13 cellular contexts compared by ENCODE assay signal in the genomic region with DNA sequence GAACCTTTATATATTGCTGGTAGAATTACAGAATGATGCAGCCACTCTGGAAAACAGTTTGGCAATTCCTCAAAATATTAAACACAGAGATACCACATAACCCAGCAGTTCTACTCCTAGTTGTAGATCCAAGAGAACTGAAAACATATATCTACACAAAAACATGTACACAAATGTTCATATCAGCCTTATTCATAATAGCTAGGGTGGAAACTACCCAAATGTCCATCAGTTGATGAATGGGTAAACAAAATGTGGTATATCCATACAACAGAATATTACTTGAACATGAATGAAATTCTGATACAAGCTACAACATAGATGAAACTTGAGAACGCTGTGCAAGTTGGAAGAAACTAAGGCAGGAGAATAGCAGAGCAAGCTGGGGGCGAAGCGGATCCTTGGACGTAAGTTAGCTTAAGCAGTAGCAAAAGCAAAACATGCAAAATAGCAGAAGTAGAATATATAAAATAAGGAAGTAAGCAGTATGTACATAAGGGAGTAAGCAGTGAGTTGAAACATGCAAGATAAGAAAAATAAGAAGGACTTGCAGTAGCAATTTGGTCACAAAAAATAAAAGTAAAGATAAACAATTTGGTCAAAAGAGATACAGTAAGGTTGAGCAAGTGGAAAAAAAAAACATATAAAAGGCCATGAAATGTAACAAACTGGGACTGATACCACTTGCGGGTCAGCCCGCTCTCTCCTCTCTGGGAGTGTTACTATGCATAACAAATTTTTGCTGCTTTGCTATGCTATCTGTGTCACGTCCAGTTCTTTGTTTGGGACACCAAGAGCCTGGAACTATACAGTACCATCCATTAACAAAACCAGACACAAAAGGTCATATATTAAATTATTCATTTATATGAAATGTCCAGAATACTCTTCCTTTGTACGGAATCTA. TPM values are rescaled to one million over a fixed set of nuclear protein-coding genes. Genes with fewer than 3 reads are reported as not detected.
DNase-seq lines count a peak whose midpoint lies in the region; ATAC-seq and TF ChIP-seq lines count a peak whose summit lies in the region.
"Had no signal": no experiment of that assay in that cellular context is flagged by ENCODE, and none has a peak within 500 bp of the region (broad histone marks: within the 10 kb centered on the region; RNA-seq: fewer than 3 reads in every experiment).

No MANE protein-coding gene starts in this region.

- CTCF ChIA-PET in CD8-positive, alpha-beta memory T cell (lab: Charles Lee), result interaction anchor here (1.3 kb wide), 1 partner anchor 10 kb away, joined by 6 read pairs; no protein-coding TSS in a partner anchor

- no peaks in the 10 kb centered on the region for H3K36me3 ChIP-seq in CD8-positive, alpha-beta memory T cell (ENCODE audit: insufficient read depth, low read length)
- H3K36me3 ChIP-seq in SU-DHL-6 (ENCODE audit: low read length), result no peaks in the 10 kb centered on the region
- H3K36me3 ChIP-seq: left ventricle myocardium inferior had no signal

- 74 to 88% methylated on average over 8 of the region's 8 CpGs for WGBS in lower leg skin, 2 donors

- H2AFZ ChIP-seq in SU-DHL-6 (ENCODE audit: low read depth, low read length, severe bottlenecking), result peak overlapping the region; percentile 85

- ATAC-seq in GM21367 (IDR thresholded peaks at IDR 0.05; ENCODE audit: unreplicated experiment) (peak; percentile 58), HG03378 (IDR thresholded peaks at IDR 0.05; ENCODE audit: unreplicated experiment) (peak; percentile 81)
- ATAC-seq: stimulated activated naive CD8-positive, alpha-beta T cell treated with anti-CD3 and anti-CD28 coated beads, Interleukin-15, amount 100 ng/mL, for 72 hours had no signal

- H3K27me3 ChIP-seq in CD8-positive, alpha-beta memory T cell (ENCODE audit: insufficient read depth, low read length, poor library complexity, severe bottlenecking), result no peaks in the 10 kb centered on the region
- H3K27me3 ChIP-seq in SU-DHL-6 (ENCODE audit: low read length), result no peaks in the 10 kb centered on the region

- H3K4me2 ChIP-seq in SU-DHL-6 (ENCODE audit: low read depth, low read length, poor library complexity, severe bottlenecking), result peak overlapping the region; percentile 44

- no peak overlapping the region for H3K4me3 Mint-ChIP-seq in CD8-positive, alpha-beta memory T cell
- H3K4me3 Mint-ChIP-seq: stimulated activated naive CD8-positive, alpha-beta T cell treated with anti-CD3 and anti-CD28 coated beads, Interleukin-15, amount 100 ng/mL, for 72 hours had no signal

- peaks cover 0 to 2% of the 10 kb centered on the region in 2 donors for H3K27me3 Mint-ChIP-seq in CD8-positive, alpha-beta memory T cell

- H3K27ac Mint-ChIP-seq in CD8-positive, alpha-beta memory T cell, result no peak overlapping the region
- H3K27ac Mint-ChIP-seq: stimulated activated naive CD8-positive, alpha-beta T cell treated with anti-CD3 and anti-CD28 coated beads, Interleukin-15, amount 100 ng/mL, for 72 hours had no signal

- H3K27ac ChIP-seq in CD8-positive, alpha-beta memory T cell (ENCODE audit: low read depth, low read length), result peak overlapping the region; percentile 51
- 0 out of 2 replicates have a peak overlapping the region, but pooled peaks have one; percentile 11 for H3K27ac ChIP-seq in SU-DHL-6 (ENCODE audit: low read depth, low read length)
- H3K27ac ChIP-seq: left ventricle myocardium inferior, SK-N-MC had no signal

- H4K20me1 ChIP-seq in SU-DHL-6 (ENCODE audit: low read depth, low read length), result no peaks in the 10 kb centered on the region

- H3K9me3 Mint-ChIP-seq in CD8-positive, alpha-beta memory T cell, result no peaks in the 10 kb centered on the region
- H3K9me3 Mint-ChIP-seq: stimulated activated naive CD8-positive, alpha-beta T cell treated with anti-CD3 and anti-CD28 coated beads, Interleukin-15, amount 100 ng/mL, for 72 hours had no signal

- no peak overlapping the region for H3K9ac ChIP-seq in SU-DHL-6 (ENCODE audit: low read length)

- POLR2A ChIA-PET in CD8-positive, alpha-beta memory T cell (lab: Charles Lee), result no interaction called here

- intact Hi-C loops in lower leg skin (cut with DNase I; ENCODE audit: low total_unique reads), result no loop called here

- DNase-seq in CD8-positive, alpha-beta memory T cell, result no peak
- DNase-seq in UCSD-AML1 (lab: John Stamatoyannopoulos, UW; ENCODE audit: unreplicated experiment) (no peak), lower leg skin (ENCODE audit: low spot score in 2 of 2) (no peak), amygdala (lab: John Stamatoyannopoulos, UW) (no peak), A172 (ENCODE audit: low spot score) (no peak)
- DNase-seq: amniotic stem cell; left ventricle myocardium inferior; occipital lobe; stimulated activated naive CD8-positive, alpha-beta T cell treated with anti-CD3 and anti-CD28 coated beads, Interleukin-15, amount 100 ng/mL, for 72 hours had no signal

- H3K4me1 ChIP-seq in CD8-positive, alpha-beta memory T cell (ENCODE audit: insufficient read depth, low read length), result no peaks in the 10 kb centered on the region
- H3K4me1 ChIP-seq: left ventricle myocardium inferior had no signal

- no peaks in the 10 kb centered on the region for H3K36me3 Mint-ChIP-seq in CD8-positive, alpha-beta memory T cell

- H3K79me2 ChIP-seq in SU-DHL-6 (ENCODE audit: insufficient read depth, low read length), result no peaks in the 10 kb centered on the region

- no peak for TF ChIP-seq CTCF in SU-DHL-6 (IDR thresholded peaks at IDR 0.05; ENCODE audit: insufficient read depth, low read length, poor library complexity, severe bottlenecking)
- no peak for TF ChIP-seq CTCF in lower leg skin (IDR thresholded peaks at IDR 0.05)

- no peak overlapping the region for H3K4me3 ChIP-seq in CD8-positive, alpha-beta memory T cell (ENCODE audit: low read length)
- H3K4me3 ChIP-seq in SU-DHL-6 (ENCODE audit: insufficient read depth, low read length, poor library complexity, severe bottlenecking), result peak overlapping the region; percentile 16
- no peak overlapping the region for H3K4me3 ChIP-seq in lower leg skin (ENCODE audit: low read depth, poor library complexity, severe bottlenecking)
- H3K4me3 ChIP-seq: left ventricle myocardium inferior, SK-N-MC had no signal

- TF ChIP-seq POLR2A in lower leg skin (IDR thresholded peaks at IDR 0.05), result no peak

- peaks cover 8% of the 10 kb centered on the region; the same call in 1 of the 2 replicates for H3F3A ChIP-seq in SU-DHL-6 (ENCODE audit: insufficient read depth)

- no peaks in the 10 kb centered on the region for H3K4me1 Mint-ChIP-seq in CD8-positive, alpha-beta memory T cell

- no peaks in the 10 kb centered on the region for H3K9me2 ChIP-seq in SU-DHL-6 (replicated peaks; ENCODE audit: insufficient read depth, low read length)

- no peaks in the 10 kb centered on the region for H3K9me3 ChIP-seq in CD8-positive, alpha-beta memory T cell (ENCODE audit: low read length)
- H3K9me3 ChIP-seq in SU-DHL-6 (ENCODE audit: insufficient read depth, low read length), result no peaks in the 10 kb centered on the region
- H3K9me3 ChIP-seq: left ventricle myocardium inferior had no signal

RNA-seq across cellular contexts. Expression of a gene that starts 18.0 kb away (rescaled TPM):
- total RNA-seq in CD8-positive, alpha-beta memory T cell, result 10 to 100 TPM; 16.7 to 17.5 TPM
- polyA plus RNA-seq in CD8-positive, alpha-beta memory T cell, result 2.5 TPM
- 10 to 100 TPM; 19.0 to 66.0 (median 35.8) TPM for total RNA-seq in lower leg skin
- 9.3 and 18.2 TPM in 2 replicates for total RNA-seq in A172 (2014; rRNA removed; shearing (Covaris generic))

RNA-seq across cellular contexts. Expression of a gene that starts 27.9 kb away (rescaled TPM):
- 10 to 100 TPM; 69.1 to 70.4 TPM for total RNA-seq in CD8-positive, alpha-beta memory T cell
- 48.3 TPM for polyA plus RNA-seq in CD8-positive, alpha-beta memory T cell
- total RNA-seq in lower leg skin, result 10 to 100 TPM; 45.6 to 71.7 (median 48.7) TPM
- total RNA-seq in A172 (2014; rRNA removed; shearing (Covaris generic)), result 77.8 and 78.1 TPM in 2 replicates

RNA-seq across cellular contexts. Expression of a gene that starts 38.9 kb away (rescaled TPM):
- 10 to 100 TPM; 58.6 to 59.5 TPM for total RNA-seq in CD8-positive, alpha-beta memory T cell
- polyA plus RNA-seq in CD8-positive, alpha-beta memory T cell, result 38.3 TPM
- total RNA-seq in lower leg skin, result 10 to 100 TPM; 18.2 to 25.1 (median 19.8) TPM
- 37.6 and 46.4 TPM in 2 replicates for total RNA-seq in A172 (2014; rRNA removed; shearing (Covaris generic))
